8 cellular contexts compared by ENCODE assay signal in genomic region chr4:6720202-6720699, GRCh38. TPM values are rescaled to one million over a fixed set of nuclear protein-coding genes. Genes with fewer than 3 reads are reported as not detected.
DNase-seq lines count a peak whose midpoint lies in the region; ATAC-seq and TF ChIP-seq lines count a peak whose summit lies in the region.

No MANE protein-coding gene starts in this region.

- H3K36me3 Mint-ChIP-seq in activated CD8-positive, alpha-beta T cell treated with anti-CD3 and anti-CD28 coated beads, Interleukin-2, amount 10 ng/mL, durations not matched to agents 7 days and 5 days (ENCODE audit: low read depth), result peaks cover 14% of the 10 kb centered on the region

- H3K36me3 ChIP-seq in H7 (replicated peaks; ENCODE audit: control insufficient read depth, insufficient read depth, low read length) (no peaks in the 10 kb centered on the region), lung (ENCODE audit: control insufficient read depth in 2 of 2, insufficient read depth in 2 of 2, low read length in 2 of 2) (no peaks in the 10 kb centered on the region)

- H3K9me3 Mint-ChIP-seq in activated CD8-positive, alpha-beta T cell treated with anti-CD3 and anti-CD28 coated beads, Interleukin-2, amount 10 ng/mL, durations not matched to agents 7 days and 5 days (ENCODE audit: insufficient read depth), result no peaks in the 10 kb centered on the region

- CTCF ChIA-PET in activated CD8-positive, alpha-beta T cell treated with anti-CD3 and anti-CD28 coated beads, Interleukin-2, amount 10 ng/mL, durations not matched to agents 7 days and 5 days (lab: Charles Lee), result interaction anchor here (0.7 to 22.2 kb wide), 36 partner anchors 10 to 361 kb away, joined by 3 to 354 read pairs (median 4); partner anchors contain the start of genes GRPEL1, MRFAP1, MRFAP1L1 and S100P

- POLR2A ChIA-PET in activated CD8-positive, alpha-beta T cell treated with anti-CD3 and anti-CD28 coated beads, Interleukin-2, amount 10 ng/mL, durations not matched to agents 7 days and 5 days (lab: Charles Lee), result interaction anchor here (2.0 kb wide), 1 partner anchor 153 kb away, joined by 10 read pairs; no protein-coding TSS in a partner anchor

- H3K4me1 Mint-ChIP-seq in activated CD8-positive, alpha-beta T cell treated with anti-CD3 and anti-CD28 coated beads, Interleukin-2, amount 10 ng/mL, durations not matched to agents 7 days and 5 days (ENCODE audit: low read depth), result peaks cover 30% of the 10 kb centered on the region

- no peaks in the 10 kb centered on the region for H3K4me1 ChIP-seq in lung (ENCODE audit: control insufficient read depth in 2 of 2, insufficient read depth in 2 of 2, low read length in 2 of 2)

- H3K27me3 ChIP-seq in H7 (ENCODE audit: control insufficient read depth, insufficient read depth, low read length), result no peaks in the 10 kb centered on the region
- no peaks in the 10 kb centered on the region for H3K27me3 ChIP-seq in lung (ENCODE audit: control insufficient read depth, insufficient read depth)

- H3K9me3 ChIP-seq in lung (ENCODE audit: control insufficient read depth in 2 of 2, insufficient read depth in 1 of 2, low read length in 1 of 2), result peaks cover 0 to under 1% of the 10 kb centered on the region in 2 donors

- no peak overlapping the region for H3K27ac Mint-ChIP-seq in activated CD8-positive, alpha-beta T cell treated with anti-CD3 and anti-CD28 coated beads, Interleukin-2, amount 10 ng/mL, durations not matched to agents 7 days and 5 days

- H3K27me3 Mint-ChIP-seq in activated CD8-positive, alpha-beta T cell treated with anti-CD3 and anti-CD28 coated beads, Interleukin-2, amount 10 ng/mL, durations not matched to agents 7 days and 5 days (ENCODE audit: low read depth), result peaks cover 3% of the 10 kb centered on the region

- H3K4me3 ChIP-seq in H7 (ENCODE audit: insufficient read depth, low read depth, low read length), result no peak overlapping the region
- H3K4me3 ChIP-seq in lung, result no peak overlapping the region

- DNase-seq in Ammon's horn (ENCODE audit: low spot score) (peak; percentile 86), H7 (peak; percentile 97), NCI-H748 treated with DMSO at 0.1 percent for 48 hours (lab: John Stamatoyannopoulos, UW) (peak; percentile 35), dermis blood vessel endothelial cell (peak; percentile 82), lung (ENCODE audit: low spot score) (peak; percentile 86)
- peak; percentile 84 for DNase-seq in activated CD8-positive, alpha-beta T cell treated with anti-CD3 and anti-CD28 coated beads, Interleukin-2, amount 10 ng/mL, durations not matched to agents 7 days and 5 days
- DNase-seq in stimulated activated CD8-positive, alpha-beta memory T cell treated with anti-CD3 and anti-CD28 coated beads, Interleukin-12 subunit alpha, Interleukin-12 subunit beta, amount 100 ng/mL, for 24 hours (ENCODE audit: extremely low read depth), result peak; percentile 66

- H3K27ac ChIP-seq in lung (ENCODE audit: low read depth in 1 of 2, low read length in 1 of 2), result peak overlapping the region in 1 of 2 donors; percentile 3

- WGBS in lung, 2 donors, result 5 to 6% methylated on average over 14 of the region's 14 CpGs

- TF ChIP-seq CTCF in lung (IDR thresholded peaks at IDR 0.05; ENCODE audit: control extremely low read depth, extremely low read depth), result peak; percentile 80

- ATAC-seq in activated CD8-positive, alpha-beta T cell treated with anti-CD3 and anti-CD28 coated beads, Interleukin-2, amount 10 ng/mL, durations not matched to agents 7 days and 5 days, result peak; percentile 51
- ATAC-seq in lung (ENCODE audit: insufficient read depth, low FRiP score) (peak; percentile 28), HG02571 (IDR thresholded peaks at IDR 0.05; ENCODE audit: unreplicated experiment) (no peak)

- peak overlapping the region; percentile 28 for H3K4me3 Mint-ChIP-seq in activated CD8-positive, alpha-beta T cell treated with anti-CD3 and anti-CD28 coated beads, Interleukin-2, amount 10 ng/mL, durations not matched to agents 7 days and 5 days

RNA-seq across cellular contexts. Expression of gene BLOC1S4, which starts 4.3 kb away (rescaled TPM):
- 35.5 and 39.7 TPM in 2 replicates for total RNA-seq in H7 (2014; rRNA removed; shearing (Covaris generic))
- 10 to 100 TPM; 19.6 to 21.5 TPM for total RNA-seq in activated CD8-positive, alpha-beta T cell treated with anti-CD3 and anti-CD28 coated beads, Interleukin-2, amount 10 ng/mL, durations not matched to agents 7 days and 5 days
- total RNA-seq in dermis blood vessel endothelial cell, result 13.7 and 17.0 TPM in 2 replicates
- 10 to 100 TPM in 1 of 2 donors, 1 to 10 TPM in 1; 8.0 to 15.2 TPM for total RNA-seq in lung
- 10 to 100 TPM in 1 of 2 donors, 1 to 10 TPM in 1; 9.5 to 13.7 TPM for polyA plus RNA-seq in lung

RNA-seq across cellular contexts. Expression of gene MRFAP1L1, which starts 10.6 kb away (rescaled TPM):
- total RNA-seq in H7 (2014; rRNA removed; shearing (Covaris generic)), result 49.0 and 52.5 TPM in 2 replicates
- 10 to 100 TPM; 65.5 to 67.4 TPM for total RNA-seq in activated CD8-positive, alpha-beta T cell treated with anti-CD3 and anti-CD28 coated beads, Interleukin-2, amount 10 ng/mL, durations not matched to agents 7 days and 5 days
- total RNA-seq in dermis blood vessel endothelial cell (62.2 and 68.9 TPM in 2 replicates), lung (10 to 100 TPM; 46.1 to 75.1 TPM)
- polyA plus RNA-seq in lung, result 10 to 100 TPM; 53.7 to 58.9 TPM

RNA-seq across cellular contexts. Expression of gene S100P, which starts 26.6 kb away (rescaled TPM):
- not detected in 2 replicates for total RNA-seq in H7 (2014; rRNA removed; shearing (Covaris generic))
- total RNA-seq in activated CD8-positive, alpha-beta T cell treated with anti-CD3 and anti-CD28 coated beads, Interleukin-2, amount 10 ng/mL, durations not matched to agents 7 days and 5 days, result 1 to 10 TPM; 8.3 to 8.5 TPM
- total RNA-seq in dermis blood vessel endothelial cell, result not detected in 2 replicates
- 10 to 100 TPM; 34.2 to 64.5 TPM for total RNA-seq in lung
- polyA plus RNA-seq in lung, result 100 to 1,000 TPM in 1 of 2 donors, 10 to 100 TPM in 1; 38.7 to 118 TPM

Comparison
In these comparisons a context has a peak if more than half of its experiments do, and no peak if none do; other contexts are left out.
1. DNase-seq: peak in every context shown above with its lines; median percentile 97 in H7; 86 in Ammon's horn; 86 in lung; 84 in activated CD8-positive, alpha-beta T cell treated with anti-CD3 and anti-CD28 coated beads, Interleukin-2, amount 10 ng/mL, durations not matched to agents 7 days and 5 days; 82 in dermis blood vessel endothelial cell; 66 in stimulated activated CD8-positive, alpha-beta memory T cell treated with anti-CD3 and anti-CD28 coated beads, Interleukin-12 subunit alpha, Interleukin-12 subunit beta, amount 100 ng/mL, for 24 hours; 35 in NCI-H748 treated with DMSO at 0.1 percent for 48 hours.